In genomic region chr3:151085227-151085888, GRCh38 we compare ENCODE assay signal across 1 cellular context.
TF ChIP-seq lines count a peak whose summit lies in the region.

Gene MED12L, plus strand, starts transcription at chr3:151085664. Its CDS starts 1,263 bp downstream, at chr3:151086927.

TF ChIP-seq in K562, 482 proteins besides CTCF, POLR2A, EP300 and RAD21 (continued from another document):
- TF ChIP-seq MGA (IDR thresholded peaks at IDR 0.05) (no peak), XRCC4 (IDR thresholded peaks at IDR 0.05; ENCODE audit: extremely low read depth, insufficient read depth, insufficient read length) (no peak), MAFF (IDR thresholded peaks at IDR 0.05; ENCODE audit: low read length) (no peak), CGGBP1 (CRISPR knock-in tag; IDR thresholded peaks at IDR 0.05) (no peak), EWSR1 (IDR thresholded peaks at IDR 0.05; ENCODE audit: borderline replicate concordance, low read depth, partially characterized antibody) (no peak), E2F3 (CRISPR knock-in tag; IDR thresholded peaks at IDR 0.05) (no peak)
